In the genomic region with DNA sequence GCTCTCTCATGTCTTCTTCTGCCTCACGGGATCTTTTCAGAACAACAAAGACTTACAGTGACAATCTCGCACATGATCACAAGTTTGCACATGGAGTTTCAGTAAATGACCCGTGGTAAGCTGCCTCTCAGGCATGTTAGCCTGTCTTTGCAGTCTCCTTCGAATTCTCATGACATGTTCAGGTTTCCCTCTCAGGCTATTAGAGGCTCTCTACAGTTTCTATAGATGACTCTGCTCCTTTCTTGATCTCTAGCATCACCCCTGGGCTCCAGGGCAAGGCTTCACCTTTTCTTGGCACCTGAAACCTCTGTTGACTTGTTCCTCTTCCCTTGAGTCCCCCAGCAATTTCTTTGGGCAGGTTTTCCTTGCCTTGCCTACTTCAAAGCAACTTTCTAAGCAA, we compare ENCODE assay signal across 35 cellular contexts. TPM values are rescaled to one million over a fixed set of nuclear protein-coding genes. Genes with fewer than 3 reads are reported as not detected.
"Had no signal": no experiment of that assay in that cellular context is flagged by ENCODE, and none has a peak within 500 bp of the region (broad histone marks: within the 10 kb centered on the region; RNA-seq: fewer than 3 reads in every experiment).

No MANE protein-coding gene starts in this region.

- ATAC-seq: activated CD8-positive, alpha-beta T cell treated with anti-CD3 and anti-CD28 coated beads for 36 hours; activated naive CD8-positive, alpha-beta T cell treated with anti-CD3 and anti-CD28 coated beads, Interleukin-2, amount 50 U/mL, for 24 hours; T-helper 17 cell had no signal

- H3K4me1 Mint-ChIP-seq: activated B cell treated with CpG ODN at 0.5 μM for 24 hours; activated CD4-positive, alpha-beta T cell treated with anti-CD3 and anti-CD28 coated beads, Interleukin-2, amount 10 ng/mL, durations not matched to agents 24 days and 14 days; activated naive CD4-positive, alpha-beta T cell treated with anti-CD3 and anti-CD28 coated beads, Interleukin-2, amount 50 U/mL, for 24 hours; activated naive CD8-positive, alpha-beta T cell treated with anti-CD3 and anti-CD28 coated beads, Interleukin-2, amount 50 U/mL, for 24 hours; brain had no signal

- H3K9me3 Mint-ChIP-seq: activated B cell treated with CpG ODN at 0.5 μM for 24 hours; activated CD4-positive, alpha-beta memory T cell treated with anti-CD3 and anti-CD28 coated beads for 36 hours; activated CD4-positive, alpha-beta T cell treated with anti-CD3 and anti-CD28 coated beads, Interleukin-2, amount 10 ng/mL, durations not matched to agents 24 days and 14 days; activated CD8-positive, alpha-beta T cell treated with anti-CD3 and anti-CD28 coated beads for 36 hours; activated naive CD4-positive, alpha-beta T cell treated with anti-CD3 and anti-CD28 coated beads, Interleukin-2, amount 10 ng/mL, durations not matched to agents 7 days and 5 days; activated naive CD4-positive, alpha-beta T cell treated with anti-CD3 and anti-CD28 coated beads, Interleukin-2, amount 50 U/mL, for 24 hours; activated naive CD8-positive, alpha-beta T cell treated with anti-CD3 and anti-CD28 coated beads, Interleukin-2, amount 10 ng/mL, durations not matched to agents 7 days and 5 days; activated naive CD8-positive, alpha-beta T cell treated with anti-CD3 and anti-CD28 coated beads, Interleukin-2, amount 50 U/mL, for 24 hours; activated T-cell treated with anti-CD3 and anti-CD28 coated beads, Interleukin-2, amount 50 U/mL, for 24 hours; activated T-helper 2 cell treated with anti-CD3 and anti-CD28 coated beads, Interferon-gamma antibody, Interleukin-2, Interleukin-4, amounts not matched to agents 10 μg/mL and 5 μg/mL and 100 μg/mL, durations not matched to agents 14 hours and 24 hours and 36 hours; central memory CD8-positive, alpha-beta T cell had no signal

- H3K27ac ChIP-seq: ascending aorta, cardiac muscle cell, VCaP had no signal

- H3K27me3 ChIP-seq: ascending aorta, cardiac muscle cell had no signal

- DNase-seq: activated B cell treated with CpG ODN at 0.5 μM for 24 hours; activated CD4-positive, alpha-beta memory T cell treated with anti-CD3 and anti-CD28 coated beads for 36 hours; activated CD4-positive, alpha-beta T cell treated with anti-CD3 and anti-CD28 coated beads for 4 hours; activated CD4-positive, alpha-beta T cell treated with anti-CD3 and anti-CD28 coated beads, Interleukin-2, amount 10 ng/mL, durations not matched to agents 24 days and 14 days; activated CD4-positive, alpha-beta T cell treated with anti-CD3 and anti-CD28 coated beads, Interleukin-2, amount 50 U/mL, for 1 hour; activated CD4-positive, alpha-beta T cell treated with anti-CD3 and anti-CD28 coated beads, Interleukin-2, amount 50 U/mL, for 4 hours; activated CD4-positive, CD25-positive, alpha-beta regulatory T cell treated with anti-CD3 and anti-CD28 coated beads, Interleukin-2, amount 50 U/mL, for 72 hours; activated CD8-positive, alpha-beta memory T cell treated with anti-CD3 and anti-CD28 coated beads, Interleukin-2, amount 50 U/mL, for 4 hours; activated CD8-positive, alpha-beta T cell treated with anti-CD3 and anti-CD28 coated beads for 36 hours; activated effector memory CD4-positive, alpha-beta T cell treated with Interleukin-2 at 50 U/mL for 16 hours; activated gamma-delta T cell; activated naive CD4-positive, alpha-beta T cell treated with anti-CD3 and anti-CD28 coated beads, Interleukin-2, amount 10 ng/mL, durations not matched to agents 7 days and 5 days; activated naive CD4-positive, alpha-beta T cell treated with Interleukin-2 at 50 U/mL for 16 hours; activated naive CD8-positive, alpha-beta T cell treated with anti-CD3 and anti-CD28 coated beads, Interleukin-2, amount 10 ng/mL, durations not matched to agents 7 days and 5 days; activated naive CD8-positive, alpha-beta T cell treated with anti-CD3 and anti-CD28 coated beads, Interleukin-2, amount 50 U/mL, for 24 hours; activated T-cell treated with anti-CD3 and anti-CD28 coated beads, Interleukin-2, amount 50 U/mL, for 24 hours; activated T-cell treated with anti-CD3 and anti-CD28 coated beads, Interleukin-2, amount 50 U/mL, for 48 hours; amygdala; anterior cingulate cortex; caudate nucleus; cerebellar nuclear complex; T-helper 17 cell; T-helper 9 cell had no signal

- H3K4me3 Mint-ChIP-seq: activated B cell treated with CpG ODN at 0.5 μM for 24 hours; activated CD4-positive, alpha-beta memory T cell treated with anti-CD3 and anti-CD28 coated beads for 36 hours; activated CD4-positive, alpha-beta T cell treated with anti-CD3 and anti-CD28 coated beads, Interleukin-2, amount 10 ng/mL, durations not matched to agents 24 days and 14 days; activated CD8-positive, alpha-beta T cell treated with anti-CD3 and anti-CD28 coated beads for 36 hours; activated naive CD4-positive, alpha-beta T cell treated with anti-CD3 and anti-CD28 coated beads, Interleukin-2, amount 10 ng/mL, durations not matched to agents 7 days and 5 days; activated naive CD4-positive, alpha-beta T cell treated with anti-CD3 and anti-CD28 coated beads, Interleukin-2, amount 50 U/mL, for 24 hours; activated naive CD8-positive, alpha-beta T cell; activated naive CD8-positive, alpha-beta T cell treated with anti-CD3 and anti-CD28 coated beads, Interleukin-2, amount 10 ng/mL, durations not matched to agents 7 days and 5 days; activated naive CD8-positive, alpha-beta T cell treated with anti-CD3 and anti-CD28 coated beads, Interleukin-2, amount 50 U/mL, for 24 hours; activated T-cell treated with anti-CD3 and anti-CD28 coated beads, Interleukin-2, amount 50 U/mL, for 24 hours; brain; central memory CD8-positive, alpha-beta T cell; T-helper 17 cell had no signal

- FAIRE-seq: bronchial epithelial cell, TTC549 had no signal

- H3K27ac Mint-ChIP-seq: activated B cell treated with CpG ODN at 0.5 μM for 24 hours; activated CD4-positive, alpha-beta memory T cell treated with anti-CD3 and anti-CD28 coated beads for 36 hours; activated CD4-positive, alpha-beta T cell treated with anti-CD3 and anti-CD28 coated beads, Interleukin-2, amount 10 ng/mL, durations not matched to agents 24 days and 14 days; activated CD8-positive, alpha-beta T cell treated with anti-CD3 and anti-CD28 coated beads for 36 hours; activated naive CD4-positive, alpha-beta T cell treated with anti-CD3 and anti-CD28 coated beads, Interleukin-2, amount 10 ng/mL, durations not matched to agents 7 days and 5 days; activated naive CD4-positive, alpha-beta T cell treated with anti-CD3 and anti-CD28 coated beads, Interleukin-2, amount 50 U/mL, for 24 hours; activated naive CD8-positive, alpha-beta T cell; activated naive CD8-positive, alpha-beta T cell treated with anti-CD3 and anti-CD28 coated beads, Interleukin-2, amount 10 ng/mL, durations not matched to agents 7 days and 5 days; activated naive CD8-positive, alpha-beta T cell treated with anti-CD3 and anti-CD28 coated beads, Interleukin-2, amount 50 U/mL, for 24 hours; activated T-cell treated with anti-CD3 and anti-CD28 coated beads, Interleukin-2, amount 50 U/mL, for 24 hours; activated T-helper 2 cell treated with anti-CD3 and anti-CD28 coated beads, Interferon-gamma antibody, Interleukin-2, Interleukin-4, amounts not matched to agents 10 μg/mL and 5 μg/mL and 100 μg/mL, durations not matched to agents 14 hours and 24 hours and 36 hours; brain; T-helper 17 cell had no signal

- H3K36me3 Mint-ChIP-seq: activated CD4-positive, alpha-beta memory T cell treated with anti-CD3 and anti-CD28 coated beads for 36 hours; activated naive CD4-positive, alpha-beta T cell treated with anti-CD3 and anti-CD28 coated beads, Interleukin-2, amount 10 ng/mL, durations not matched to agents 7 days and 5 days; activated naive CD8-positive, alpha-beta T cell treated with anti-CD3 and anti-CD28 coated beads, Interleukin-2, amount 10 ng/mL, durations not matched to agents 7 days and 5 days; brain had no signal

- H3K27me3 Mint-ChIP-seq: activated CD4-positive, alpha-beta memory T cell treated with anti-CD3 and anti-CD28 coated beads for 36 hours; activated naive CD4-positive, alpha-beta T cell treated with anti-CD3 and anti-CD28 coated beads, Interleukin-2, amount 50 U/mL, for 24 hours; activated naive CD8-positive, alpha-beta T cell treated with anti-CD3 and anti-CD28 coated beads, Interleukin-2, amount 50 U/mL, for 24 hours; activated T-cell treated with anti-CD3 and anti-CD28 coated beads, Interleukin-2, amount 50 U/mL, for 24 hours; central memory CD8-positive, alpha-beta T cell had no signal

- H3K36me3 ChIP-seq: ascending aorta, cardiac muscle cell had no signal

- H3K4me3 ChIP-seq: ascending aorta, cardiac muscle cell had no signal

- H3K9me3 ChIP-seq: ascending aorta had no signal

- H3K4me1 ChIP-seq: ascending aorta had no signal

RNA-seq across cellular contexts. Expression of a gene that starts 23.0 kb away (rescaled TPM):
- total RNA-seq: activated B cell treated with CpG ODN at 0.5 μM for 24 hours; activated CD4-positive, alpha-beta memory T cell treated with anti-CD3 and anti-CD28 coated beads for 36 hours; activated CD4-positive, alpha-beta T cell treated with anti-CD3 and anti-CD28 coated beads, Interleukin-2, amount 10 ng/mL, durations not matched to agents 24 days and 14 days; activated CD8-positive, alpha-beta memory T cell treated with anti-CD3 and anti-CD28 coated beads for 36 hours; activated CD8-positive, alpha-beta T cell treated with anti-CD3 and anti-CD28 coated beads for 36 hours; activated naive CD8-positive, alpha-beta T cell treated with anti-CD3 and anti-CD28 coated beads, Interleukin-2, amount 10 ng/mL, durations not matched to agents 7 days and 5 days; activated T-helper 2 cell treated with anti-CD3 and anti-CD28 coated beads, Interferon-gamma antibody, Interleukin-2, Interleukin-4, amounts not matched to agents 10 μg/mL and 5 μg/mL and 100 μg/mL, durations not matched to agents 14 hours and 24 hours and 36 hours; ascending aorta; bronchial epithelial cell; T-helper 2 cell treated with Interferon-gamma antibody and Interleukin-4, amounts not matched to agents 100 ng/mL and 5 ng/mL, for 36 hours had no signal
